ENCODE assay signal across 15 cellular contexts in the genomic region with DNA sequence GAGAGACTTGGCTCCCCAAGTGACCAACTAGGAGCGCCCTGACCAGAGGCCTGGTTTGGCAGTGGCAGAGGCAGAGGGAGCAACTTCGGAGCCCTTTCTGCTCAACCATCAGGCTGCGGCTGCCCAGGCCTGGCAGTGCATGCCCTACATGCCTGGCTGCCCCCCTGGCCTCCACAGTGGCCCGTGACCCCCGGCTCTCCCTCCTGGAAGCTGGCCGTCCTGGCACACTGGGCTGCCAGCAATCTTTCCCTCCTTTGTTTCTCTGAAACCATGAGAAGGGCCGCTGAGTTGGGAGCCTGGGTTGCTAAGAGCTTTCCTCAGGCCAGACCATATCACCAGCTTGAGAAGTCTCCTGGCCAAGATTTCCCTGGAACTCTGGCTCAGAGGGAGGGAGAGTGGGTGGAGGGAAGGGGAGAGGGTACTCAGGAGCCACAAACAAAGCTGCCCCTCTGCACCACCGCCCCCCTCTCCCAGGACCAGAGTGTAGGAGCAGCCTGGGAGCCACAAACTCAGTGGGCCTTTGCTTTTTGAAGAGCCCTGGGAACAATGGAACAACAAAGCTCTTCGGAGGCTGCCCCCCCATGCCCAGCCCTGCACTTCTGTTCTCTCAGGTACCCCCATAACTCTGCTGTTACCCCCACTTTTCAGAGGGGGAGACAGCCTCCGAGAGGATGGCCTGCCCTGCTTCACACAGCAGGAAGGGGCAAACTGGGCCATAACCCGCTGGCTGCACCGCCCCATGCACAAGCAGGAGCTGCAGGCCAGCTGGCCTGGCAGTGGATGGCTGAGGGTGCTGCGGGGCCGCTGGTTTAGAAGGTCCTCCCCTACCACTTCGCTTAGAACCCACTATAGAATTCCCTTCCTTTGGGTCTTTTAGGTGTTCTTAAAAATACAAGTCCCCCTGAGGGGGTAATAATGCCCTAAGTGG. TPM values are rescaled to one million over a fixed set of nuclear protein-coding genes. Genes with fewer than 3 reads are reported as not detected.
A peak's percentile ranks its signal among the peaks of the same experiment; 100 is the strongest.
DNase-seq lines count a peak whose midpoint lies in the region; ATAC-seq and TF ChIP-seq lines count a peak whose summit lies in the region.
"Had no signal": no experiment of that assay in that cellular context is flagged by ENCODE, and none has a peak within 500 bp of the region (broad histone marks: within the 10 kb centered on the region; RNA-seq: fewer than 3 reads in every experiment).

No MANE protein-coding gene starts in this region.

- H3K36me3 ChIP-seq in endodermal cell (ENCODE audit: control insufficient read depth, insufficient read depth, low read length) (no peaks in the 10 kb centered on the region), mesodermal cell (ENCODE audit: control insufficient read depth, insufficient read depth, low read length) (no peaks in the 10 kb centered on the region)
- H3K36me3 ChIP-seq: Peyer's patch had no signal

- peaks cover 8% of the 10 kb centered on the region for H3K4me1 Mint-ChIP-seq in endodermal cell
- peaks cover 9% of the 10 kb centered on the region for H3K4me1 Mint-ChIP-seq in activated CD4-positive, alpha-beta memory T cell treated with anti-CD3 and anti-CD28 coated beads, Interleukin-2, amount 10 ng/mL, durations not matched to agents 7 days and 5 days
- H3K4me1 Mint-ChIP-seq: immature natural killer cell had no signal

- no peak for ATAC-seq in GM21825 (IDR thresholded peaks at IDR 0.05; ENCODE audit: unreplicated experiment)
- no peak for ATAC-seq in activated naive CD4-positive, alpha-beta T cell treated with anti-CD3 and anti-CD28 coated beads, Interleukin-2, amount 50 U/mL, for 72 hours

- no peak overlapping the region for H3K4me3 ChIP-seq in endodermal cell (ENCODE audit: low read length)
- no peak overlapping the region for H3K4me3 ChIP-seq in mesodermal cell (ENCODE audit: extremely low read depth, insufficient read depth, low read length, poor library complexity, severe bottlenecking)
- H3K4me3 ChIP-seq: Peyer's patch had no signal

- H3K27ac Mint-ChIP-seq in endodermal cell = no peak overlapping the region
- peak overlapping the region in 1 of 2 donors; percentile 29 for H3K27ac Mint-ChIP-seq in activated naive CD4-positive, alpha-beta T cell treated with anti-CD3 and anti-CD28 coated beads, Interleukin-2, amount 50 U/mL, for 72 hours
- H3K27ac Mint-ChIP-seq in activated CD4-positive, alpha-beta memory T cell treated with anti-CD3 and anti-CD28 coated beads, Interleukin-2, amount 10 ng/mL, durations not matched to agents 7 days and 5 days = no peak overlapping the region
- H3K27ac Mint-ChIP-seq: immature natural killer cell had no signal

- WGBS in endodermal cell (ENCODE audit: insufficient coverage in 1 of 2, insufficient read length in 1 of 2), 2 experiments = 84 to 88% methylated on average over 8 to 15 of the region's 15 CpGs
- 84 to 90% methylated on average over 9 to 13 of the region's 15 CpGs for WGBS in mesodermal cell (ENCODE audit: insufficient coverage in 2 of 2), 2 experiments

- peaks cover 7% of the 10 kb centered on the region for H3K27me3 Mint-ChIP-seq in endodermal cell (ENCODE audit: insufficient read depth)
- H3K27me3 Mint-ChIP-seq in activated CD4-positive, alpha-beta memory T cell treated with anti-CD3 and anti-CD28 coated beads, Interleukin-2, amount 10 ng/mL, durations not matched to agents 7 days and 5 days = peaks cover 6% of the 10 kb centered on the region

- no peaks in the 10 kb centered on the region for H3K36me3 Mint-ChIP-seq in endodermal cell (ENCODE audit: low read depth)
- H3K36me3 Mint-ChIP-seq in activated naive CD4-positive, alpha-beta T cell treated with anti-CD3 and anti-CD28 coated beads, Interleukin-2, amount 50 U/mL, for 72 hours = no peaks in the 10 kb centered on the region
- H3K36me3 Mint-ChIP-seq in activated CD4-positive, alpha-beta memory T cell treated with anti-CD3 and anti-CD28 coated beads, Interleukin-2, amount 10 ng/mL, durations not matched to agents 7 days and 5 days (ENCODE audit: low read depth) = no peaks in the 10 kb centered on the region
- H3K36me3 Mint-ChIP-seq: immature natural killer cell had no signal

- no peak for TF ChIP-seq CTCF in endodermal cell (conservative IDR thresholded peaks at IDR 0.05)

- H3K4me3 Mint-ChIP-seq in endodermal cell = no peak overlapping the region
- H3K4me3 Mint-ChIP-seq in activated CD4-positive, alpha-beta memory T cell treated with anti-CD3 and anti-CD28 coated beads, Interleukin-2, amount 10 ng/mL, durations not matched to agents 7 days and 5 days = no peak overlapping the region
- H3K4me3 Mint-ChIP-seq: immature natural killer cell had no signal

- CTCF ChIA-PET in activated CD4-positive, alpha-beta memory T cell treated with anti-CD3 and anti-CD28 coated beads, Interleukin-2, amount 10 ng/mL, durations not matched to agents 7 days and 5 days (lab: Charles Lee) = no interaction called here

- POLR2A ChIA-PET in activated CD4-positive, alpha-beta memory T cell treated with anti-CD3 and anti-CD28 coated beads, Interleukin-2, amount 10 ng/mL, durations not matched to agents 7 days and 5 days (lab: Charles Lee) = no interaction called here

- H3K27me3 ChIP-seq in endodermal cell (ENCODE audit: control insufficient read depth, insufficient read depth, low read length, poor library complexity, severe bottlenecking) = no peaks in the 10 kb centered on the region
- H3K27me3 ChIP-seq: Peyer's patch had no signal

- H3K4me1 ChIP-seq in endodermal cell (ENCODE audit: control insufficient read depth, insufficient read depth, low read length) (peaks cover 18% of the 10 kb centered on the region), mesodermal cell (ENCODE audit: control insufficient read depth, insufficient read depth, low read length, poor library complexity, severe bottlenecking) (peaks cover 65% of the 10 kb centered on the region)
- H3K4me1 ChIP-seq: Peyer's patch had no signal

- H3K9ac ChIP-seq in endodermal cell (ENCODE audit: extremely low read depth, low read length, poor library complexity, severe bottlenecking) = no peak overlapping the region

- H3K9me3 ChIP-seq in endodermal cell (ENCODE audit: control insufficient read depth, low read length) (no peaks in the 10 kb centered on the region), mesodermal cell (ENCODE audit: control insufficient read depth, low read length) (no peaks in the 10 kb centered on the region)
- H3K9me3 ChIP-seq: Peyer's patch had no signal

- H3K9me3 Mint-ChIP-seq in endodermal cell = no peaks in the 10 kb centered on the region
- H3K9me3 Mint-ChIP-seq in activated naive CD4-positive, alpha-beta T cell treated with anti-CD3 and anti-CD28 coated beads, Interleukin-2, amount 50 U/mL, for 72 hours = no peaks in the 10 kb centered on the region
- no peaks in the 10 kb centered on the region for H3K9me3 Mint-ChIP-seq in activated CD4-positive, alpha-beta memory T cell treated with anti-CD3 and anti-CD28 coated beads, Interleukin-2, amount 10 ng/mL, durations not matched to agents 7 days and 5 days
- H3K9me3 Mint-ChIP-seq: immature natural killer cell had no signal

- H3K27ac ChIP-seq in endodermal cell (ENCODE audit: low read depth, low read length) (peak overlapping the region; percentile 51), mesodermal cell (ENCODE audit: low read depth, low read length, severe bottlenecking) (peak overlapping the region; percentile 44), substantia nigra (ENCODE audit: low read depth, low read length, poor library complexity, severe bottlenecking) (peak overlapping the region; percentile 75)
- H3K27ac ChIP-seq: Peyer's patch, VCaP had no signal

- DNase-seq in NCI-H446 treated with DMSO at 0.1 percent for 48 hours (lab: John Stamatoyannopoulos, UW) (peak; percentile 30), endodermal cell (no peak), substantia nigra (lab: John Stamatoyannopoulos, UW) (peak in 36 of 49 donors; percentile 26 to 79 (median 62)), NCI-H2196 treated with DMSO at 0.1 percent for 48 hours (lab: John Stamatoyannopoulos, UW; ENCODE audit: unreplicated experiment) (no peak)
- no peak for DNase-seq in activated naive CD4-positive, alpha-beta T cell treated with anti-CD3 and anti-CD28 coated beads, Interleukin-2, amount 50 U/mL, for 72 hours (ENCODE audit: low spot score in 2 of 2)
- DNase-seq in activated CD4-positive, alpha-beta memory T cell treated with anti-CD3 and anti-CD28 coated beads, Interleukin-2, amount 10 ng/mL, durations not matched to agents 7 days and 5 days = no peak
- DNase-seq: activated gamma-delta T cell treated with Interleukin-2 at 50 U/mL for 16 hours; immature natural killer cell; NCI-H1436 treated with DMSO at 0.1 percent for 48 hours; stimulated activated CD8-positive, alpha-beta memory T cell treated with anti-CD3 and anti-CD28 coated beads, Interleukin-4, amount 100 ng/mL, for 48 hours; SW 1271 had no signal

RNA-seq across cellular contexts. Expression of a gene that starts 11.3 kb away (rescaled TPM):
- 1 to 10 TPM; 1.1 to 1.2 TPM for total RNA-seq in endodermal cell
- polyA plus RNA-seq in endodermal cell (2013, experiment 1 of 2) = 13.0 TPM
- 12.1 TPM for polyA plus RNA-seq in endodermal cell (2013, experiment 2 of 2)
- 8.3 TPM for polyA plus RNA-seq in mesodermal cell (2013, experiment 1 of 2)
- 5.4 TPM for polyA plus RNA-seq in mesodermal cell (2013, experiment 2 of 2)
- under 1 TPM in 1 of 2 donors, not detected in 1; 0.07 TPM for total RNA-seq in activated naive CD4-positive, alpha-beta T cell treated with anti-CD3 and anti-CD28 coated beads, Interleukin-2, amount 50 U/mL, for 72 hours
- not detected for total RNA-seq in activated CD4-positive, alpha-beta memory T cell treated with anti-CD3 and anti-CD28 coated beads, Interleukin-2, amount 10 ng/mL, durations not matched to agents 7 days and 5 days
- polyA plus RNA-seq: immature natural killer cell had no signal

Comparison
In these comparisons a context has a peak if more than half of its experiments do, and no peak if none do; other contexts are left out.
1. DNase-seq: peak in NCI-H446 treated with DMSO at 0.1 percent for 48 hours (single experiment) and substantia nigra (36 of 49); none in endodermal cell (single experiment), activated naive CD4-positive, alpha-beta T cell treated with anti-CD3 and anti-CD28 coated beads, Interleukin-2, amount 50 U/mL, for 72 hours (0 of 2), NCI-H2196 treated with DMSO at 0.1 percent for 48 hours (single experiment) and activated CD4-positive, alpha-beta memory T cell treated with anti-CD3 and anti-CD28 coated beads, Interleukin-2, amount 10 ng/mL, durations not matched to agents 7 days and 5 days (single experiment).
2. Peak in every context shown above with its lines, with median percentiles within 50 percentile points of each other: H3K27ac ChIP-seq.